ENCODE assay signal across 7 cellular contexts in genomic region chr4:70840631-70841030, GRCh38. TPM values are rescaled to one million over a fixed set of nuclear protein-coding genes. Genes with fewer than 3 reads are reported as not detected.
DNase-seq lines count a peak whose midpoint lies in the region; ATAC-seq and TF ChIP-seq lines count a peak whose summit lies in the region.
"Not testable (repeated sequence)": the region's sequence is repeated elsewhere in the genome, so short reads cannot be mapped to it uniquely, and the experiment has no call there.

No MANE protein-coding gene starts in this region.

- not testable (repeated sequence) for H3K36me3 Mint-ChIP-seq in activated B cell treated with CpG ODN at 0.5 μM for 24 hours (ENCODE audit: low read depth); mesothelial cell of epicardium

- H3K36me3 ChIP-seq in HCT116 (ENCODE audit: control insufficient read depth in 1 of 2, insufficient read depth in 2 of 2, low read length in 2 of 2); ascending aorta; esophagus squamous epithelium; sigmoid colon; transverse colon: not testable (repeated sequence)

- TF ChIP-seq EP300 in sigmoid colon (IDR thresholded peaks at IDR 0.05); transverse colon (IDR thresholded peaks at IDR 0.05; ENCODE audit: low read depth): not testable (repeated sequence)

- H3K4me3 ChIP-seq in HCT116 (replicated peaks in 1 of 2; ENCODE audit: low read depth in 1 of 2, low read length in 2 of 2) = peak overlapping the region in 1 of 2 experiments; percentile 42; a peak in 2 of 4 replicates
- H3K4me3 ChIP-seq in ascending aorta, esophagus squamous epithelium, sigmoid colon, transverse colon: not testable (repeated sequence)

- H3K9me3 Mint-ChIP-seq in activated B cell treated with CpG ODN at 0.5 μM for 24 hours, mesothelial cell of epicardium: not testable (repeated sequence)

- not testable (repeated sequence) for DNase-seq in HCT116 (ENCODE audit: low read depth, low spot score); activated B cell treated with CpG ODN at 0.5 μM for 24 hours; ascending aorta (ENCODE audit: low spot score in 2 of 2); esophagus squamous epithelium (lab: John Stamatoyannopoulos, UW); mesothelial cell of epicardium (ENCODE audit: low spot score in 2 of 2, unreplicated experiment in 2 of 2); sigmoid colon; transverse colon

- WGBS in esophagus squamous epithelium, 2 donors = 92 to 96% methylated on average over 12 to 16 of the region's 16 CpGs
- 93 to 95% methylated on average over 16 of the region's 16 CpGs for WGBS in sigmoid colon, 2 donors
- WGBS in transverse colon (ENCODE audit: low coverage in 1 of 2), 2 donors = 92 to 100% methylated on average over 3 to 16 of the region's 16 CpGs

- H3K9ac ChIP-seq in HCT116 (ENCODE audit: low read length) = 0 out of 2 replicates have a peak overlapping the region, but pooled peaks have one; percentile 11

- POLR2A ChIA-PET in HCT116 (lab: Charles Lee) = not testable (repeated sequence)
- POLR2A ChIA-PET in activated B cell treated with CpG ODN at 0.5 μM for 24 hours (lab: Charles Lee) = interaction anchor here (0.6 to 7.3 kb wide), 3 partner anchors 29 to 154 kb away, joined by 8 to 80 read pairs (median 45); partner anchors contain the start of genes DCK and MOB1B

- H4K20me1 ChIP-seq in HCT116 (ENCODE audit: insufficient read depth) = peaks cover 13% of the 10 kb centered on the region; the same call in 1 of the 2 replicates

- H3K27ac ChIP-seq in HCT116 (ENCODE audit: low read depth, low read length) = peak overlapping the region; percentile 49; the same call in 1 of the 2 replicates
- peak overlapping the region; percentile 54 to 88 for H3K27ac ChIP-seq in ascending aorta
- peak overlapping the region; percentile 39 to 99 (median 92) for H3K27ac ChIP-seq in esophagus squamous epithelium
- H3K27ac ChIP-seq in sigmoid colon = peak overlapping the region; percentile 25 to 62 (median 58)
- peak overlapping the region in 3 of 4 donors; percentile 12 to 56 (median 52) for H3K27ac ChIP-seq in transverse colon

- H3K4me1 Mint-ChIP-seq in activated B cell treated with CpG ODN at 0.5 μM for 24 hours (peaks cover 69% of the 10 kb centered on the region), mesothelial cell of epicardium (peaks cover 19% of the 10 kb centered on the region)

- not testable (repeated sequence) for TF ChIP-seq POLR2A in HCT116 (IDR thresholded peaks at IDR 0.05; ENCODE audit: borderline replicate concordance, extremely low read depth, insufficient read depth, insufficient read length); esophagus squamous epithelium (IDR thresholded peaks at IDR 0.05); sigmoid colon (IDR thresholded peaks at IDR 0.05); transverse colon (IDR thresholded peaks at IDR 0.05)

- intact Hi-C loops in HCT116 (cut with micrococcal nuclease) (loop anchor here (5.0 kb wide), 1 partner anchor 152 kb away; the partner anchor contains the start of gene DCK), esophagus squamous epithelium (cut with DNase I) (loop anchor here (10.0 kb wide), 1 partner anchor 164 kb away; no protein-coding TSS in a partner anchor)
- intact Hi-C loops in activated B cell treated with CpG ODN at 0.5 μM for 24 hours (cut with micrococcal nuclease); ascending aorta (cut with DNase I); sigmoid colon (cut with DNase I); transverse colon (cut with DNase I; ENCODE audit: low total_unique reads): not testable (repeated sequence)

- H2AFZ ChIP-seq in HCT116 (ENCODE audit: low read depth, low read length, poor library complexity, severe bottlenecking) = peak overlapping the region; percentile 68

- in situ Hi-C loops in transverse colon (cut with MboI; ENCODE audit: low pct_ligation_motif_present in 1 of 4, low pct_unique_long_range_greater_than_20kb in 1 of 4, low sequenced_read_pairs in 3 of 4) = loop anchor here in 1 of 4 donors (25.0 kb wide), 1 partner anchor 172 kb away; no protein-coding TSS in a partner anchor

- H3K4me1 ChIP-seq in HCT116 (ENCODE audit: control insufficient read depth in 1 of 2, insufficient read depth in 2 of 2, low read length in 2 of 2) (peaks cover 3 to 15% of the 10 kb centered on the region in 2 experiments; a peak in 3 of 4 replicates), ascending aorta (peaks cover 5 to 12% of the 10 kb centered on the region in 2 donors), esophagus squamous epithelium (peaks cover 0 to 52% (median 15%) of the 10 kb centered on the region in 3 donors), sigmoid colon (peaks cover 0 to 28% (median 24%) of the 10 kb centered on the region in 4 donors), transverse colon (peaks cover 4 to 26% (median 8%) of the 10 kb centered on the region in 4 donors)

- H3K9me3 ChIP-seq in HCT116 (ENCODE audit: control insufficient read depth in 1 of 2, insufficient read depth in 1 of 2, low read depth in 1 of 2, low read length in 2 of 2); ascending aorta; esophagus squamous epithelium; sigmoid colon; transverse colon: not testable (repeated sequence)

- not testable (repeated sequence) for BruUV-seq in HCT116 (replicated peaks; lab: Mats Ljungman, UMichigan)

- CTCF ChIA-PET in HCT116 (lab: Charles Lee); activated B cell treated with CpG ODN at 0.5 μM for 24 hours (lab: Charles Lee): not testable (repeated sequence)

- H3K4me2 ChIP-seq in HCT116 (ENCODE audit: low read length) = peak overlapping the region; percentile 66

- ATAC-seq in HCT116; activated B cell treated with CpG ODN at 0.5 μM for 24 hours (ENCODE audit: low read depth): not testable (repeated sequence)

- not testable (repeated sequence) for TF ChIP-seq CTCF in HCT116 (IDR thresholded peaks at IDR 0.05 in 2 of 3, conservative IDR thresholded peaks at IDR 0.05 in 1 of 3; ENCODE audit: borderline replicate concordance in 1 of 3, insufficient read depth in 1 of 3, low read depth in 2 of 3, low read length in 2 of 3); activated B cell treated with CpG ODN at 0.5 μM for 24 hours (IDR thresholded peaks at IDR 0.05); ascending aorta (IDR thresholded peaks at IDR 0.05); esophagus squamous epithelium (IDR thresholded peaks at IDR 0.05); mesothelial cell of epicardium (IDR thresholded peaks at IDR 0.05; ENCODE audit: unreplicated experiment); sigmoid colon (IDR thresholded peaks at IDR 0.05); transverse colon (IDR thresholded peaks at IDR 0.05)

- not testable (repeated sequence) for H3K9me2 ChIP-seq in HCT116 (ENCODE audit: insufficient read depth)

- H3K27ac Mint-ChIP-seq in activated B cell treated with CpG ODN at 0.5 μM for 24 hours (peak overlapping the region; percentile 77), mesothelial cell of epicardium (peak overlapping the region; percentile 56)

- not testable (repeated sequence) for TF ChIP-seq RAD21 in HCT116 (IDR thresholded peaks at IDR 0.05; ENCODE audit: low read depth)

- H3K27me3 Mint-ChIP-seq in activated B cell treated with CpG ODN at 0.5 μM for 24 hours; mesothelial cell of epicardium (ENCODE audit: low read depth): not testable (repeated sequence)

- H3K27me3 ChIP-seq in HCT116 (ENCODE audit: insufficient read depth, low read length); ascending aorta; esophagus squamous epithelium; sigmoid colon; transverse colon: not testable (repeated sequence)

- not testable (repeated sequence) for H3K4me3 Mint-ChIP-seq in activated B cell treated with CpG ODN at 0.5 μM for 24 hours, mesothelial cell of epicardium

- peaks cover 41% of the 10 kb centered on the region for H3K79me2 ChIP-seq in HCT116 (ENCODE audit: insufficient read depth, low read length)

- RAD21 ChIA-PET in HCT116 (lab: Charles Lee; ENCODE audit: low non-redundant PET in 1 of 2, low total read pairs in 2 of 2, uncharacterized antibody in 2 of 2, unreplicated experiment in 2 of 2) = not testable (repeated sequence)

RNA-seq across cellular contexts. Expression of gene GRSF1, which starts 0.9 kb away (rescaled TPM):
- 131 TPM for total RNA-seq in HCT116 (2021; ENCODE audit: unreplicated experiment)
- 80.9 and 102 TPM in 2 replicates for polyA plus RNA-seq in HCT116 (2012)
- total RNA-seq in activated B cell treated with CpG ODN at 0.5 μM for 24 hours = 61.1 and 63.5 TPM in 2 replicates
- total RNA-seq in ascending aorta = 23.3 TPM
- total RNA-seq in esophagus squamous epithelium = 10 to 100 TPM; 33.4 to 59.5 (median 54.0) TPM
- 78.5 to 85.9 TPM (median 80.2 TPM) in 3 replicates for total RNA-seq in mesothelial cell of epicardium
- total RNA-seq in sigmoid colon = 10 to 100 TPM; 46.5 to 62.1 (median 50.8) TPM
- 10 to 100 TPM; 64.9 to 87.4 (median 65.0) TPM for polyA plus RNA-seq in sigmoid colon
- 10 to 100 TPM; 42.6 to 63.2 (median 60.8) TPM for total RNA-seq in transverse colon
